Comparison of ENCODE assay signal across 16 cellular contexts in genomic region chr2:30106543-30106942, GRCh38. TPM values are rescaled to one million over a fixed set of nuclear protein-coding genes. Genes with fewer than 3 reads are reported as not detected.
DNase-seq lines count a peak whose midpoint lies in the region; FAIRE-seq and TF ChIP-seq lines count a peak whose summit lies in the region.
"Had no signal": no experiment of that assay in that cellular context is flagged by ENCODE, and none has a peak within 500 bp of the region (broad histone marks: within the 10 kb centered on the region; RNA-seq: fewer than 3 reads in every experiment).

No MANE protein-coding gene starts in this region.

- no peak overlapping the region for H2BK15ac ChIP-seq in mesenchymal stem cell (ENCODE audit: low read depth, poor library complexity, severe bottlenecking)

- H3K27ac ChIP-seq in astrocyte (ENCODE audit: low read depth, low read length) (no peak overlapping the region), mesenchymal stem cell (ENCODE audit: low read length, poor library complexity, severe bottlenecking) (peak overlapping the region; percentile 2), stomach (no peak overlapping the region)
- H3K27ac ChIP-seq: sigmoid colon had no signal

- 72% methylated on average over 7 of the region's 9 CpGs for WGBS in mesenchymal stem cell
- 77 to 83% (median 80%) methylated on average over 9 of the region's 9 CpGs for WGBS in stomach, 5 donors

- H2AK5ac ChIP-seq in mesenchymal stem cell (ENCODE audit: low read length, severe bottlenecking) = no peak overlapping the region

- H2AFZ ChIP-seq in astrocyte (ENCODE audit: low read depth, low read length) (no peak overlapping the region), mesenchymal stem cell (ENCODE audit: low read depth, low read length) (no peak overlapping the region)

- H3K27me3 ChIP-seq in BJ (ENCODE audit: control insufficient read depth, insufficient read depth, low read length) (no peaks in the 10 kb centered on the region), astrocyte (ENCODE audit: insufficient read depth, low read length) (no peaks in the 10 kb centered on the region), mesenchymal stem cell (ENCODE audit: control insufficient read depth in 1 of 2, insufficient read depth in 1 of 2, low read length in 2 of 2) (no peaks in the 10 kb centered on the region), stomach (peaks cover 0 to 12% (median 0%) of the 10 kb centered on the region in 3 donors)
- H3K27me3 ChIP-seq: sigmoid colon had no signal

- no peak overlapping the region for H4K91ac ChIP-seq in mesenchymal stem cell (ENCODE audit: low read length)

- H2BK5ac ChIP-seq in mesenchymal stem cell (ENCODE audit: low read depth, low read length, poor library complexity, severe bottlenecking) = no peak overlapping the region

- DNase-seq in BJ (ENCODE audit: low read depth) = peak; percentile 64
- DNase-seq in HK-2 (ENCODE audit: unreplicated experiment) = peak; percentile 52
- DNase-seq in astrocyte (ENCODE audit: low read depth) = peak; percentile 79
- peak; percentile 51 for DNase-seq in mesenchymal stem cell
- DNase-seq in OCI-M2 (lab: John Stamatoyannopoulos, UW; ENCODE audit: unreplicated experiment) = no peak
- DNase-seq in activated naive CD4-positive, alpha-beta T cell treated with anti-CD3 and anti-CD28 coated beads, Interleukin-2, amount 10 ng/mL, durations not matched to agents 7 days and 5 days = no peak
- DNase-seq in NCI-H2029 treated with DMSO at 0.1 percent for 48 hours (lab: John Stamatoyannopoulos, UW) = no peak
- no peak for DNase-seq in stomach
- DNase-seq: activated naive CD8-positive, alpha-beta T cell treated with anti-CD3 and anti-CD28 coated beads, Interleukin-2, amount 50 U/mL, for 24 hours; Calu3; NCI-H1694 treated with DMSO at 0.1 percent for 48 hours; NCI-H345; NK-92 treated with Interleukin-12 subunit alpha and Interleukin-12 subunit beta, amount 100 ng/mL, for 24 hours; sigmoid colon; stimulated activated CD4-positive, alpha-beta T cell treated with anti-CD3 and anti-CD28 coated beads, Interleukin-2, amount 100 ng/mL, for 24 hours had no signal

- no peak overlapping the region for H3K18ac ChIP-seq in mesenchymal stem cell (ENCODE audit: low read depth in 1 of 2, low read length in 2 of 2)

- no peak overlapping the region for H3K23ac ChIP-seq in mesenchymal stem cell (ENCODE audit: low read length in 2 of 2)

- no peak overlapping the region for H3K14ac ChIP-seq in mesenchymal stem cell (ENCODE audit: low read length in 2 of 2)

- no peak overlapping the region for H3K4me3 Mint-ChIP-seq in astrocyte (ENCODE audit: unreplicated experiment)
- no peak overlapping the region for H3K4me3 Mint-ChIP-seq in activated naive CD4-positive, alpha-beta T cell treated with anti-CD3 and anti-CD28 coated beads, Interleukin-2, amount 10 ng/mL, durations not matched to agents 7 days and 5 days
- H3K4me3 Mint-ChIP-seq: activated naive CD8-positive, alpha-beta T cell treated with anti-CD3 and anti-CD28 coated beads, Interleukin-2, amount 50 U/mL, for 24 hours; activated T-helper 17 cell treated with anti-CD3 and anti-CD28 coated beads, Interleukin-2, amount 50 U/mL, for 72 hours had no signal

- no peak for TF ChIP-seq POLR2A in stomach (IDR thresholded peaks at IDR 0.05)

- H3K36me3 ChIP-seq in BJ (ENCODE audit: control insufficient read depth, insufficient read depth, low read length) (no peaks in the 10 kb centered on the region), astrocyte (ENCODE audit: insufficient read depth, low read length) (no peaks in the 10 kb centered on the region), mesenchymal stem cell (ENCODE audit: control insufficient read depth in 1 of 2, insufficient read depth in 2 of 2, low read depth in 1 of 2, low read length in 2 of 2) (no peaks in the 10 kb centered on the region), stomach (no peaks in the 10 kb centered on the region)
- H3K36me3 ChIP-seq: sigmoid colon had no signal

- H3K79me2 ChIP-seq in astrocyte (ENCODE audit: insufficient read depth, low read length) = no peaks in the 10 kb centered on the region

- no peak overlapping the region for H4K8ac ChIP-seq in mesenchymal stem cell (ENCODE audit: low read length)

- no peak overlapping the region for H3K27ac Mint-ChIP-seq in astrocyte (ENCODE audit: unreplicated experiment)
- H3K27ac Mint-ChIP-seq in activated naive CD4-positive, alpha-beta T cell treated with anti-CD3 and anti-CD28 coated beads, Interleukin-2, amount 10 ng/mL, durations not matched to agents 7 days and 5 days = no peak overlapping the region
- H3K27ac Mint-ChIP-seq: activated naive CD8-positive, alpha-beta T cell treated with anti-CD3 and anti-CD28 coated beads, Interleukin-2, amount 50 U/mL, for 24 hours; activated T-helper 17 cell treated with anti-CD3 and anti-CD28 coated beads, Interleukin-2, amount 50 U/mL, for 72 hours had no signal

- intact Hi-C loops in stomach (cut with DNase I; ENCODE audit: low total_unique reads) = no loop called here

- no peak overlapping the region for H2BK120ac ChIP-seq in mesenchymal stem cell (ENCODE audit: low read depth, low read length)

- CTCF ChIA-PET in BJ (lab: Yijun Ruan, JAX) = interaction anchor here (2.7 to 10.3 kb wide), 2 partner anchors 7 to 16 kb away, joined by 8 to 62 read pairs; no protein-coding TSS in a partner anchor
- CTCF ChIA-PET in activated naive CD4-positive, alpha-beta T cell treated with anti-CD3 and anti-CD28 coated beads, Interleukin-2, amount 10 ng/mL, durations not matched to agents 7 days and 5 days (lab: Charles Lee) = interaction anchor here (1.0 to 1.6 kb wide), 2 partner anchors 9 to 58 kb away, joined by 3 read pairs; no protein-coding TSS in a partner anchor

- POLR2A ChIA-PET in BJ (lab: Charles Lee) = no interaction called here

- no peak overlapping the region for H2BK12ac ChIP-seq in mesenchymal stem cell (ENCODE audit: low read length in 2 of 2)

- no peak for TF ChIP-seq EP300 in stomach (IDR thresholded peaks at IDR 0.05)

- peaks cover 3% of the 10 kb centered on the region for H3K4me1 ChIP-seq in astrocyte (ENCODE audit: insufficient read depth, low read length)
- peaks cover 10% of the 10 kb centered on the region for H3K4me1 ChIP-seq in mesenchymal stem cell (ENCODE audit: control insufficient read depth, insufficient read depth, low read depth, low read length)
- H3K4me1 ChIP-seq in stomach = no peaks in the 10 kb centered on the region
- H3K4me1 ChIP-seq: sigmoid colon had no signal

- no peaks in the 10 kb centered on the region for H3K9me3 ChIP-seq in astrocyte (ENCODE audit: insufficient read depth, low read depth, low read length)
- H3K9me3 ChIP-seq in mesenchymal stem cell (ENCODE audit: control insufficient read depth, low read length) = no peaks in the 10 kb centered on the region
- H3K9me3 ChIP-seq in stomach = no peaks in the 10 kb centered on the region
- H3K9me3 ChIP-seq: sigmoid colon had no signal

- peaks cover 3% of the 10 kb centered on the region for H3K9me3 Mint-ChIP-seq in astrocyte (ENCODE audit: unreplicated experiment)
- H3K9me3 Mint-ChIP-seq in activated naive CD4-positive, alpha-beta T cell treated with anti-CD3 and anti-CD28 coated beads, Interleukin-2, amount 10 ng/mL, durations not matched to agents 7 days and 5 days = no peaks in the 10 kb centered on the region
- H3K9me3 Mint-ChIP-seq: activated naive CD8-positive, alpha-beta T cell treated with anti-CD3 and anti-CD28 coated beads, Interleukin-2, amount 50 U/mL, for 24 hours; activated T-helper 17 cell treated with anti-CD3 and anti-CD28 coated beads, Interleukin-2, amount 50 U/mL, for 72 hours had no signal

- no peak overlapping the region for H3K4me3 ChIP-seq in BJ (ENCODE audit: low read depth, low read length)
- no peak overlapping the region for H3K4me3 ChIP-seq in astrocyte (ENCODE audit: insufficient read depth, low read depth, low read length)
- H3K4me3 ChIP-seq in mesenchymal stem cell (ENCODE audit: insufficient read depth in 1 of 2, low read depth in 1 of 2, low read length in 2 of 2) = no peak overlapping the region
- H3K4me3 ChIP-seq in stomach = no peak overlapping the region
- H3K4me3 ChIP-seq: sigmoid colon had no signal

- H3K9ac ChIP-seq in astrocyte (ENCODE audit: low read length) (no peak overlapping the region), mesenchymal stem cell (ENCODE audit: low read length) (no peak overlapping the region)

- H3K79me1 ChIP-seq in mesenchymal stem cell (replicated peaks; ENCODE audit: low read length, poor library complexity, severe bottlenecking) = no peaks in the 10 kb centered on the region

- FAIRE-seq in astrocyte (lab: Jason Lieb, UNC) = peak; percentile 87

- H3K27me3 Mint-ChIP-seq in astrocyte (ENCODE audit: low read depth, unreplicated experiment) = peaks cover 7% of the 10 kb centered on the region
- H3K27me3 Mint-ChIP-seq in activated naive CD4-positive, alpha-beta T cell treated with anti-CD3 and anti-CD28 coated beads, Interleukin-2, amount 10 ng/mL, durations not matched to agents 7 days and 5 days = peaks cover 8% of the 10 kb centered on the region

- H3K36me3 Mint-ChIP-seq in astrocyte (ENCODE audit: low read depth, unreplicated experiment) = no peaks in the 10 kb centered on the region
- H3K36me3 Mint-ChIP-seq in activated naive CD4-positive, alpha-beta T cell treated with anti-CD3 and anti-CD28 coated beads, Interleukin-2, amount 10 ng/mL, durations not matched to agents 7 days and 5 days = no peaks in the 10 kb centered on the region

- no peak for TF ChIP-seq CTCF in BJ (IDR thresholded peaks at IDR 0.05; ENCODE audit: insufficient read depth, low read depth, low read length)
- TF ChIP-seq CTCF in astrocyte (IDR thresholded peaks at IDR 0.05; ENCODE audit: insufficient read depth, low read depth, low read length) = no peak
- no peak for TF ChIP-seq CTCF in stomach (IDR thresholded peaks at IDR 0.05)

- no peak overlapping the region for H3K4me2 ChIP-seq in astrocyte (ENCODE audit: low read length)
- H3K4me2 ChIP-seq in mesenchymal stem cell (ENCODE audit: low read length, poor library complexity, severe bottlenecking) = no peak overlapping the region

- H4K20me1 ChIP-seq in astrocyte (ENCODE audit: insufficient read depth, low read length) = no peaks in the 10 kb centered on the region

- no peak overlapping the region for H3K4ac ChIP-seq in mesenchymal stem cell (ENCODE audit: low read depth in 1 of 2, low read length in 2 of 2)

- H3K4me1 Mint-ChIP-seq in astrocyte (ENCODE audit: low read depth, unreplicated experiment) = peaks cover 2% of the 10 kb centered on the region
- no peaks in the 10 kb centered on the region for H3K4me1 Mint-ChIP-seq in activated naive CD4-positive, alpha-beta T cell treated with anti-CD3 and anti-CD28 coated beads, Interleukin-2, amount 10 ng/mL, durations not matched to agents 7 days and 5 days
- H3K4me1 Mint-ChIP-seq: activated naive CD8-positive, alpha-beta T cell treated with anti-CD3 and anti-CD28 coated beads, Interleukin-2, amount 50 U/mL, for 24 hours; activated T-helper 17 cell treated with anti-CD3 and anti-CD28 coated beads, Interleukin-2, amount 50 U/mL, for 72 hours had no signal

RNA-seq across cellular contexts. Expression of gene YPEL5, which starts 40.3 kb away (rescaled TPM):
- 141 and 190 TPM in 2 replicates for polyA plus RNA-seq in BJ (2011; rRNA removed)
- polyA minus RNA-seq in BJ (2011; rRNA and poly(A)+ RNA removed) = 69.6 and 81.6 TPM in 2 replicates
- 149 and 162 TPM in 2 replicates for total RNA-seq in astrocyte
- 90.5 TPM for polyA plus RNA-seq in mesenchymal stem cell (2013, experiment 1 of 2)
- polyA plus RNA-seq in mesenchymal stem cell (2013, experiment 2 of 2) = 92.5 TPM
- total RNA-seq in stomach = 100 to 1,000 TPM in 2 of 5 donors, 10 to 100 TPM in 3; 17.7 to 192 (median 72.4) TPM
- 100 to 1,000 TPM in 1 of 3 donors, 10 to 100 TPM in 2; 53.6 to 103 (median 63.4) TPM for polyA plus RNA-seq in stomach

Comparison
In these comparisons a context has a peak if more than half of its experiments do, and no peak if none do; other contexts are left out.
1. DNase-seq: peak in BJ (single experiment), HK-2 (single experiment), astrocyte (single experiment) and mesenchymal stem cell (single experiment); none in OCI-M2 (single experiment), activated naive CD4-positive, alpha-beta T cell treated with anti-CD3 and anti-CD28 coated beads, Interleukin-2, amount 10 ng/mL, durations not matched to agents 7 days and 5 days (single experiment), NCI-H2029 treated with DMSO at 0.1 percent for 48 hours (single experiment) and stomach (single experiment).